ENCODE assay signal across 14 cellular contexts in the genomic region with DNA sequence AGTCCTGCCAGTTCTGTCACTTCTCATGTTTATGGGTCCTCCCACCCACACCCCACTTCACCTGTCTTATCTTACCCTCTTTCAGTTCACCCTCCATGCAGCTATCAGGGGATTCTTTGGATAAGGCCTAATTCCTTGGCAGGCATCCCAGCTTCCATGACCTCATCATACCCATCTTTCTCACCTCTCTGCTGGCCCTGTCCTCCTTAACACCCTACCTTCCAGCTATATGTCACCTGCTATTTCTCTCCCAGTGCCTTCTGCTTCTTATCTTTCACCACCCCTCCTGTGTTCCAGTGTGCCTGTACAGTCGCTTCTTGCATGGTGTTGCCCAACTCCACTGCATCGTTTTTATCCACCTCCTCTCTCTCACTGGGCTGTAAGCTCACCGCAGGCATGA. TPM values are rescaled to one million over a fixed set of nuclear protein-coding genes. Genes with fewer than 3 reads are reported as not detected.
DNase-seq lines count a peak whose midpoint lies in the region; ATAC-seq and TF ChIP-seq lines count a peak whose summit lies in the region.
"Had no signal": no experiment of that assay in that cellular context is flagged by ENCODE, and none has a peak within 500 bp of the region (broad histone marks: within the 10 kb centered on the region; RNA-seq: fewer than 3 reads in every experiment).

No MANE protein-coding gene starts in this region.

- H3K4me3 Mint-ChIP-seq in CD14-positive monocyte (no peak overlapping the region), immature natural killer cell (no peak overlapping the region)
- H3K4me3 Mint-ChIP-seq in activated naive CD8-positive, alpha-beta T cell treated with anti-CD3 and anti-CD28 coated beads, Interleukin-2, amount 10 ng/mL, durations not matched to agents 7 days and 5 days = no peak overlapping the region

- H3K4me1 Mint-ChIP-seq in CD14-positive monocyte (no peaks in the 10 kb centered on the region), immature natural killer cell (no peaks in the 10 kb centered on the region)
- no peaks in the 10 kb centered on the region for H3K4me1 Mint-ChIP-seq in activated naive CD8-positive, alpha-beta T cell treated with anti-CD3 and anti-CD28 coated beads, Interleukin-2, amount 10 ng/mL, durations not matched to agents 7 days and 5 days

- peaks cover 78 to 96% of the 10 kb centered on the region in 2 donors for H3K36me3 Mint-ChIP-seq in CD14-positive monocyte
- peaks cover 22% of the 10 kb centered on the region for H3K36me3 Mint-ChIP-seq in activated naive CD8-positive, alpha-beta T cell treated with anti-CD3 and anti-CD28 coated beads, Interleukin-2, amount 10 ng/mL, durations not matched to agents 7 days and 5 days
- peaks cover 18 to 42% (median 23%) of the 10 kb centered on the region in 3 donors for H3K36me3 Mint-ChIP-seq in immature natural killer cell

- H3K27ac ChIP-seq in foreskin keratinocyte = no peak overlapping the region
- H3K27ac ChIP-seq: ovary, stomach had no signal

- H3K4me1 ChIP-seq in foreskin keratinocyte = peaks cover 5% of the 10 kb centered on the region
- H3K4me1 ChIP-seq: stomach had no signal

- POLR2A ChIA-PET in activated naive CD8-positive, alpha-beta T cell treated with anti-CD3 and anti-CD28 coated beads, Interleukin-2, amount 10 ng/mL, durations not matched to agents 7 days and 5 days (lab: Charles Lee) = interaction anchor here (0.5 to 0.9 kb wide), 3 partner anchors 11 to 22 kb away, joined by 3 read pairs; no protein-coding TSS in a partner anchor

- peak overlapping the region in 4 of 7 donors; percentile 2 to 47 (median 14) for H3K27ac Mint-ChIP-seq in CD14-positive monocyte
- peak overlapping the region; percentile 56 for H3K27ac Mint-ChIP-seq in activated naive CD8-positive, alpha-beta T cell treated with anti-CD3 and anti-CD28 coated beads, Interleukin-2, amount 10 ng/mL, durations not matched to agents 7 days and 5 days
- peak overlapping the region in 4 of 6 donors; percentile 29 to 65 (median 41) for H3K27ac Mint-ChIP-seq in immature natural killer cell

- no peaks in the 10 kb centered on the region for H3K9me3 Mint-ChIP-seq in CD14-positive monocyte
- no peaks in the 10 kb centered on the region for H3K9me3 Mint-ChIP-seq in activated naive CD8-positive, alpha-beta T cell treated with anti-CD3 and anti-CD28 coated beads, Interleukin-2, amount 10 ng/mL, durations not matched to agents 7 days and 5 days
- H3K9me3 Mint-ChIP-seq in immature natural killer cell = no peaks in the 10 kb centered on the region

- ATAC-seq in activated naive CD8-positive, alpha-beta T cell treated with anti-CD3 and anti-CD28 coated beads, Interleukin-2, amount 10 ng/mL, durations not matched to agents 7 days and 5 days (ENCODE audit: low read depth) = no peak
- ATAC-seq in foreskin keratinocyte = no peak

- H3K27me3 Mint-ChIP-seq in CD14-positive monocyte (ENCODE audit: low read depth in 3 of 3) (no peaks in the 10 kb centered on the region), immature natural killer cell (ENCODE audit: low read depth in 3 of 3) (peaks cover 0 to 1% (median 0%) of the 10 kb centered on the region in 3 donors)
- no peaks in the 10 kb centered on the region for H3K27me3 Mint-ChIP-seq in activated naive CD8-positive, alpha-beta T cell treated with anti-CD3 and anti-CD28 coated beads, Interleukin-2, amount 10 ng/mL, durations not matched to agents 7 days and 5 days

- DNase-seq in CD14-positive monocyte (ENCODE audit: low spot score) (no peak), EH (ENCODE audit: low read depth) (peak; percentile 16), immature natural killer cell (no peak), cerebellar cortex (ENCODE audit: low spot score) (no peak), foreskin keratinocyte (no peak)
- no peak for DNase-seq in activated naive CD8-positive, alpha-beta T cell treated with anti-CD3 and anti-CD28 coated beads, Interleukin-2, amount 10 ng/mL, durations not matched to agents 7 days and 5 days
- no peak for DNase-seq in stimulated activated CD4-positive, alpha-beta T cell treated with anti-CD3 and anti-CD28 coated beads, Interleukin-4, amount 100 ng/mL, for 24 hours
- DNase-seq: activated CD8-positive, alpha-beta memory T cell treated with anti-CD3 and anti-CD28 coated beads for 24 hours; H7; KG1; NCI-H1417 treated with DMSO at 0.1 percent for 48 hours; ovary; SK-N-SH; stomach had no signal

- H3K27me3 ChIP-seq in foreskin keratinocyte = no peaks in the 10 kb centered on the region
- H3K27me3 ChIP-seq: ovary, stomach had no signal

- intact Hi-C loops in CD14-positive monocyte (cut with micrococcal nuclease) = no loop called here

- TF ChIP-seq CTCF in CD14-positive monocyte (IDR thresholded peaks at IDR 0.05) (no peak), foreskin keratinocyte (conservative IDR thresholded peaks at IDR 0.05) (no peak)

RNA-seq across cellular contexts. Expression of gene SNU13, which starts 28.3 kb away (rescaled TPM):
- polyA plus RNA-seq in CD14-positive monocyte = 100 to 1,000 TPM; 168 TPM
- total RNA-seq in activated naive CD8-positive, alpha-beta T cell treated with anti-CD3 and anti-CD28 coated beads, Interleukin-2, amount 10 ng/mL, durations not matched to agents 7 days and 5 days = 100 to 1,000 TPM; 150 to 153 TPM
- polyA plus RNA-seq in immature natural killer cell = 100 to 1,000 TPM; 190 to 209 (median 192) TPM
- 155 and 157 TPM in 2 replicates for total RNA-seq in foreskin keratinocyte
- polyA plus RNA-seq in foreskin keratinocyte = 320 and 338 TPM in 2 replicates

RNA-seq across cellular contexts. Expression of gene MEI1, which starts 38.9 kb away (rescaled TPM):
- polyA plus RNA-seq in CD14-positive monocyte (10 to 100 TPM; 37.0 to 40.0 TPM), immature natural killer cell (100 to 1,000 TPM; 122 to 250 (median 178) TPM), foreskin keratinocyte (0.10 and 0.18 TPM in 2 replicates)
- total RNA-seq in activated naive CD8-positive, alpha-beta T cell treated with anti-CD3 and anti-CD28 coated beads, Interleukin-2, amount 10 ng/mL, durations not matched to agents 7 days and 5 days = 10 to 100 TPM; 52.1 to 52.5 TPM
- 0.14 TPM in 1 of 2 replicates, not detected in the other for total RNA-seq in foreskin keratinocyte
- total RNA-seq: H7 had no signal
- polyA plus RNA-seq: SK-N-SH had no signal

RNA-seq across cellular contexts. Expression of gene XRCC6, which starts 39.3 kb away (rescaled TPM):
- polyA plus RNA-seq in CD14-positive monocyte (100 to 1,000 TPM; 267 to 286 TPM), immature natural killer cell (100 to 1,000 TPM; 351 to 473 (median 385) TPM), foreskin keratinocyte (342 and 412 TPM in 2 replicates)
- total RNA-seq in activated naive CD8-positive, alpha-beta T cell treated with anti-CD3 and anti-CD28 coated beads, Interleukin-2, amount 10 ng/mL, durations not matched to agents 7 days and 5 days = 100 to 1,000 TPM; 215 to 222 TPM
- total RNA-seq in foreskin keratinocyte = 396 and 449 TPM in 2 replicates

RNA-seq across cellular contexts. Expression of gene DESI1, which starts 39.6 kb away (rescaled TPM):
- 10 to 100 TPM; 15.8 to 33.7 TPM for polyA plus RNA-seq in CD14-positive monocyte
- 10 to 100 TPM; 29.5 to 29.7 TPM for total RNA-seq in activated naive CD8-positive, alpha-beta T cell treated with anti-CD3 and anti-CD28 coated beads, Interleukin-2, amount 10 ng/mL, durations not matched to agents 7 days and 5 days
- 10 to 100 TPM; 10.4 to 18.6 (median 11.4) TPM for polyA plus RNA-seq in immature natural killer cell
- 34.1 and 35.7 TPM in 2 replicates for total RNA-seq in foreskin keratinocyte
- 50.6 and 56.4 TPM in 2 replicates for polyA plus RNA-seq in foreskin keratinocyte

Comparison
In these comparisons a context has a peak if more than half of its experiments do, and no peak if none do; other contexts are left out.
1. RNA of gene MEI1, which starts 38.9 kb away (polyA plus RNA-seq): 122 to 250 TPM in immature natural killer cell and 37.0 to 40.0 TPM in CD14-positive monocyte; 0.10 to 0.18 TPM in foreskin keratinocyte; every median in the first group is over 10 times any median in the second.
2. Peak in every context shown above with its lines, with median percentiles within 50 percentile points of each other: H3K27ac Mint-ChIP-seq.